Comparison of ENCODE assay signal across 9 cellular contexts in genomic region chr10:58903071-58903470, GRCh38.
"Had no signal": no experiment of that assay in that cellular context is flagged by ENCODE, and none has a peak within 500 bp of the region (broad histone marks: within the 10 kb centered on the region; RNA-seq: fewer than 3 reads in every experiment).

No MANE protein-coding gene starts in this region.

- H2AFZ ChIP-seq: GM23248, GM23338 had no signal

- H3K36me3 ChIP-seq: HAP-1 had no signal

- H3K4me2 ChIP-seq: GM23338 had no signal

- H3K4me1 ChIP-seq: HAP-1 had no signal

- ATAC-seq: GM23338, HCT116 had no signal

- H3K4me3 ChIP-seq: GM23248, GM23338, HAP-1 had no signal

- H3K9ac ChIP-seq: GM23248 had no signal

- DNase-seq: GM23248, GOT3, H7, H9, HCEC 1CT, HFFc6 had no signal

- H3K27ac ChIP-seq: GM23248 had no signal
